Comparison of ENCODE assay signal across 27 cellular contexts in genomic region chr12:121693155-121693554, GRCh38. TPM values are rescaled to one million over a fixed set of nuclear protein-coding genes. Genes with fewer than 3 reads are reported as not detected.
"Had no signal": no experiment of that assay in that cellular context is flagged by ENCODE, and none has a peak within 500 bp of the region (broad histone marks: within the 10 kb centered on the region; RNA-seq: fewer than 3 reads in every experiment).

No MANE protein-coding gene starts in this region.

- H3K36me3 ChIP-seq: brain microvascular endothelial cell, Peyer's patch, WERI-Rb-1 had no signal

- H3K27me3 ChIP-seq: brain microvascular endothelial cell, Peyer's patch had no signal

- H3K27ac ChIP-seq: brain microvascular endothelial cell, Peyer's patch, WERI-Rb-1 had no signal

- H3K9me3 ChIP-seq: Peyer's patch had no signal

- H3K4me1 ChIP-seq: Peyer's patch had no signal

- ATAC-seq: activated CD8-positive, alpha-beta memory T cell treated with anti-CD3 and anti-CD28 coated beads, Interleukin-2, amount 10 ng/mL, durations not matched to agents 7 days and 5 days; K562; PC-3 had no signal

- H3K4me3 ChIP-seq: K562, Peyer's patch had no signal

- DNase-seq: activated CD4-positive, alpha-beta memory T cell treated with anti-CD3 and anti-CD28 coated beads, Interleukin-2, amount 10 ng/mL, durations not matched to agents 7 days and 5 days; activated CD4-positive, alpha-beta T cell treated with anti-CD3 and anti-CD28 coated beads for 1 hour; activated CD4-positive, alpha-beta T cell treated with anti-CD3 and anti-CD28 coated beads for 48 hours; activated CD4-positive, CD25-positive, alpha-beta regulatory T cell; activated CD8-positive, alpha-beta memory T cell treated with anti-CD3 and anti-CD28 coated beads for 24 hours; activated CD8-positive, alpha-beta memory T cell treated with anti-CD3 and anti-CD28 coated beads, Interleukin-2, amount 10 ng/mL, durations not matched to agents 7 days and 5 days; activated CD8-positive, alpha-beta memory T cell treated with anti-CD3 and anti-CD28 coated beads, Interleukin-2, amount 50 U/mL, for 48 hours; activated effector memory CD4-positive, alpha-beta T cell treated with Interleukin-2 at 50 U/mL for 16 hours; activated naive CD4-positive, alpha-beta T cell treated with anti-CD3 and anti-CD28 coated beads, Interleukin-2, amount 10 ng/mL, durations not matched to agents 7 days and 5 days; activated T-cell treated with anti-CD3 and anti-CD28 coated beads, Interleukin-2, amount 50 U/mL, for 48 hours; amniotic stem cell; aorta; brain microvascular endothelial cell; NCI-H1105; NCI-H1417 treated with DMSO at 0.1 percent for 48 hours; NCI-H187 treated with DMSO at 0.1 percent for 48 hours; NCI-H2081 treated with DMSO at 0.1 percent for 48 hours; NCI-H2171; NCI-H226; NCI-H446 treated with DMSO at 0.1 percent for 48 hours; NCI-H524; PC-3; Peyer's patch; RPMI8226; T1000; WERI-Rb-1 had no signal

RNA-seq across cellular contexts. Expression of gene MORN3, which starts 23.7 kb away (rescaled TPM):
- total RNA-seq: Peyer's patch had no signal
